In genomic region chr3:4416961-4417360, GRCh38 we compare ENCODE assay signal across 10 cellular contexts. TPM values are rescaled to one million over a fixed set of nuclear protein-coding genes. Genes with fewer than 3 reads are reported as not detected.
DNase-seq lines count a peak whose midpoint lies in the region; ATAC-seq and TF ChIP-seq lines count a peak whose summit lies in the region.
"Had no signal": no experiment of that assay in that cellular context is flagged by ENCODE, and none has a peak within 500 bp of the region (broad histone marks: within the 10 kb centered on the region; RNA-seq: fewer than 3 reads in every experiment).

No MANE protein-coding gene starts in this region.

- DNase-seq in Right ventricle myocardium superior (peak; percentile 41), cardiac septum (ENCODE audit: low spot score) (no peak), SJSA1 (ENCODE audit: low read depth in 1 of 2, low spot score in 2 of 2) (peak; percentile 9 to 42), fibroblast of peridontal ligament (ENCODE audit: extremely low read depth) (peak; percentile 56), stromal cell of bone marrow (ENCODE audit: low read depth) (peak; percentile 90), endothelial cell (ENCODE audit: low spot score) (no peak), activated gamma-delta T cell treated with Interleukin-2 at 50 U/mL for 16 hours (no peak)
- DNase-seq: CD4-positive, CD25-positive, alpha-beta regulatory T cell had no signal

- no peaks in the 10 kb centered on the region for H3K27me3 ChIP-seq in SJSA1 (replicated peaks)

- intact Hi-C loops in Right ventricle myocardium superior (cut with DNase I), result no loop called here
- intact Hi-C loops in cardiac septum (cut with DNase I), result no loop called here

- H3K9me3 ChIP-seq in SJSA1 (replicated peaks), result no peaks in the 10 kb centered on the region

- no peaks in the 10 kb centered on the region for H3K36me3 ChIP-seq in SJSA1

- no peak for TF ChIP-seq CTCF in endothelial cell (IDR thresholded peaks at IDR 0.05; ENCODE audit: unreplicated experiment)

- H3K27ac ChIP-seq in SJSA1, result no peak overlapping the region

- H3K27ac Mint-ChIP-seq in endothelial cell (ENCODE audit: unreplicated experiment), result no peak overlapping the region
- H3K27ac Mint-ChIP-seq: activated naive CD4-positive, alpha-beta T cell treated with anti-CD3 and anti-CD28 coated beads, Interleukin-2, amount 50 U/mL, for 72 hours; CD4-positive, CD25-positive, alpha-beta regulatory T cell had no signal

- H3K4me1 ChIP-seq in SJSA1 (replicated peaks), result no peaks in the 10 kb centered on the region; the same call in 1 of the 2 replicates

- H3K4me1 Mint-ChIP-seq in endothelial cell (ENCODE audit: unreplicated experiment), result no peaks in the 10 kb centered on the region
- H3K4me1 Mint-ChIP-seq: CD4-positive, CD25-positive, alpha-beta regulatory T cell had no signal

- no peak overlapping the region for H3K4me3 Mint-ChIP-seq in endothelial cell (ENCODE audit: unreplicated experiment)
- H3K4me3 Mint-ChIP-seq: CD4-positive, CD25-positive, alpha-beta regulatory T cell had no signal

- no peak overlapping the region for H3K4me3 ChIP-seq in SJSA1

- no peaks in the 10 kb centered on the region for H3K27me3 Mint-ChIP-seq in endothelial cell (ENCODE audit: unreplicated experiment)
- H3K27me3 Mint-ChIP-seq: CD4-positive, CD25-positive, alpha-beta regulatory T cell had no signal

- peak; percentile 29 for ATAC-seq in Right ventricle myocardium superior (ENCODE audit: poor library complexity)
- ATAC-seq in HG03432 (IDR thresholded peaks at IDR 0.05; ENCODE audit: unreplicated experiment), result no peak
- ATAC-seq: activated naive CD4-positive, alpha-beta T cell treated with anti-CD3 and anti-CD28 coated beads, Interleukin-2, amount 50 U/mL, for 72 hours had no signal

- no peaks in the 10 kb centered on the region for H3K36me3 Mint-ChIP-seq in endothelial cell (ENCODE audit: low read depth, unreplicated experiment)

- no peaks in the 10 kb centered on the region for H3K9me3 Mint-ChIP-seq in endothelial cell (ENCODE audit: unreplicated experiment)
- H3K9me3 Mint-ChIP-seq: CD4-positive, CD25-positive, alpha-beta regulatory T cell had no signal

RNA-seq across cellular contexts. Expression of gene SUMF1, which starts 50.1 kb away (rescaled TPM):
- 7.6 TPM for total RNA-seq in Right ventricle myocardium superior
- 10.4 TPM for total RNA-seq in cardiac septum
- total RNA-seq in SJSA1 (2014; rRNA removed; shearing (Covaris generic)), result 24.0 and 31.8 TPM in 2 replicates
- total RNA-seq in endothelial cell (ENCODE audit: unreplicated experiment), result 17.5 TPM

Comparison
In these comparisons a context has a peak if more than half of its experiments do, and no peak if none do; other contexts are left out.
1. DNase-seq: peak in Right ventricle myocardium superior (single experiment), SJSA1 (2 of 2), fibroblast of peridontal ligament (single experiment) and stromal cell of bone marrow (single experiment); none in cardiac septum (single experiment), endothelial cell (single experiment) and activated gamma-delta T cell treated with Interleukin-2 at 50 U/mL for 16 hours (single experiment).